Comparison of ENCODE assay signal across 26 cellular contexts in the genomic region with DNA sequence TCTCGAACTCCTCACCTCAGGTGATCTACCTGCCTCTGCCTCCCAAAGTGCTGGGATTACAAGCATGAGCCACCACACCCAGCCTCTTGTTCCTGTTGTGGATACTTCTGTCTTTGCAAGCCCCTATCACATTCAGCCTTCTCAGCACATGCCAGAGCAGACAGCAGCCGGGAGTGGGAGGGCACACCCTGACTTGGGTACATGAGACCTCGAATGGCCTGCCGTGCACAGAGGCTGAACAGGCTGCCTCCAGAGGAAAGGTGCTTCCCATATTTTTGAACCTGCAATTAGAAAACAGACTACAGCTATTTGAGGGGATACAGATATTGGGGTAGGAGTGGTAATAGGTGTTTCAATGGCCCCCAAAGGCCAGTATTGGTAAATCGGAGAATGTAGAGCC.
"Had no signal": no experiment of that assay in that cellular context is flagged by ENCODE, and none has a peak within 500 bp of the region (broad histone marks: within the 10 kb centered on the region; RNA-seq: fewer than 3 reads in every experiment).

No MANE protein-coding gene starts in this region.

- H3K27ac ChIP-seq: RWPE1, SJCRH30 had no signal

- H3K4me1 ChIP-seq: SJCRH30 had no signal

- H3K9me3 Mint-ChIP-seq: activated CD4-positive, alpha-beta memory T cell treated with anti-CD3 and anti-CD28 coated beads for 36 hours; activated CD4-positive, alpha-beta T cell treated with anti-CD3 and anti-CD28 coated beads, Interleukin-2, amount 10 ng/mL, durations not matched to agents 7 days and 5 days; activated naive CD4-positive, alpha-beta T cell treated with anti-CD3 and anti-CD28 coated beads, Interleukin-2, amount 10 ng/mL, durations not matched to agents 7 days and 5 days; activated naive CD8-positive, alpha-beta T cell treated with anti-CD3 and anti-CD28 coated beads for 36 hours; activated T-helper 17 cell treated with anti-CD3 and anti-CD28 coated beads, Interleukin-2, amount 50 U/mL, for 72 hours; WTC11 had no signal

- H3K4me3 ChIP-seq: MG63, SJCRH30 had no signal

- H3K27me3 ChIP-seq: MG63 had no signal

- H3K4me1 Mint-ChIP-seq: activated T-helper 17 cell treated with anti-CD3 and anti-CD28 coated beads, Interleukin-2, amount 50 U/mL, for 72 hours; WTC11 had no signal

- H3K4me3 Mint-ChIP-seq: activated CD4-positive, alpha-beta memory T cell treated with anti-CD3 and anti-CD28 coated beads for 36 hours; activated CD4-positive, alpha-beta T cell treated with anti-CD3 and anti-CD28 coated beads, Interleukin-2, amount 10 ng/mL, durations not matched to agents 7 days and 5 days; activated naive CD4-positive, alpha-beta T cell treated with anti-CD3 and anti-CD28 coated beads, Interleukin-2, amount 10 ng/mL, durations not matched to agents 7 days and 5 days; activated naive CD8-positive, alpha-beta T cell treated with anti-CD3 and anti-CD28 coated beads for 36 hours; activated T-helper 17 cell treated with anti-CD3 and anti-CD28 coated beads, Interleukin-2, amount 50 U/mL, for 72 hours; T-helper 17 cell; WTC11 had no signal

- DNase-seq: activated CD4-positive, alpha-beta memory T cell treated with anti-CD3 and anti-CD28 coated beads for 36 hours; activated CD4-positive, alpha-beta T cell treated with anti-CD3 and anti-CD28 coated beads, Interleukin-2, amount 10 ng/mL, durations not matched to agents 7 days and 5 days; activated CD4-positive, CD25-positive, alpha-beta regulatory T cell treated with anti-CD3 and anti-CD28 coated beads, Interleukin-2, amount 50 U/mL, for 72 hours; activated gamma-delta T cell treated with Interleukin-2 at 50 U/mL for 16 hours; activated naive CD4-positive, alpha-beta T cell treated with anti-CD3 and anti-CD28 coated beads, Interleukin-2, amount 10 ng/mL, durations not matched to agents 7 days and 5 days; activated naive CD8-positive, alpha-beta T cell treated with anti-CD3 and anti-CD28 coated beads for 36 hours; activated T-cell treated with anti-CD3 and anti-CD28 coated beads, Interleukin-2, amount 50 U/mL, for 48 hours; anterior cingulate cortex; central memory CD4-positive, alpha-beta T cell; MG63; NCI-H1105; NCI-H1436; NCI-H1694 treated with DMSO at 0.1 percent for 48 hours; NCI-H2081; NCI-H510A treated with DMSO at 0.1 percent for 48 hours; NCI-H69; NK-92 treated with Interleukin-12 subunit alpha and Interleukin-12 subunit beta, amount 100 ng/mL, for 24 hours; OCI-M1; Right ventricle myocardium superior; SJCRH30; T-helper 17 cell; T-helper 9 cell had no signal

- ATAC-seq: activated T-helper 17 cell treated with anti-CD3 and anti-CD28 coated beads, Interleukin-2, amount 50 U/mL, for 72 hours; Panc1; T-helper 17 cell; WTC11 had no signal

- H3K36me3 ChIP-seq: MG63, SJCRH30 had no signal

- H3K36me3 Mint-ChIP-seq: activated CD4-positive, alpha-beta memory T cell treated with anti-CD3 and anti-CD28 coated beads for 36 hours; activated naive CD4-positive, alpha-beta T cell treated with anti-CD3 and anti-CD28 coated beads, Interleukin-2, amount 10 ng/mL, durations not matched to agents 7 days and 5 days; activated naive CD8-positive, alpha-beta T cell treated with anti-CD3 and anti-CD28 coated beads for 36 hours; WTC11 had no signal

- H3K9me3 ChIP-seq: MG63, SJCRH30 had no signal

- H3K27ac Mint-ChIP-seq: activated CD4-positive, alpha-beta memory T cell treated with anti-CD3 and anti-CD28 coated beads for 36 hours; activated CD4-positive, alpha-beta T cell treated with anti-CD3 and anti-CD28 coated beads, Interleukin-2, amount 10 ng/mL, durations not matched to agents 7 days and 5 days; activated naive CD4-positive, alpha-beta T cell treated with anti-CD3 and anti-CD28 coated beads, Interleukin-2, amount 10 ng/mL, durations not matched to agents 7 days and 5 days; activated naive CD8-positive, alpha-beta T cell treated with anti-CD3 and anti-CD28 coated beads for 36 hours; activated T-helper 17 cell treated with anti-CD3 and anti-CD28 coated beads, Interleukin-2, amount 50 U/mL, for 72 hours; T-helper 17 cell; WTC11 had no signal
